8 cellular contexts compared by ENCODE assay signal in genomic region chrX:72572248-72573157, GRCh38. TPM values are rescaled to one million over a fixed set of nuclear protein-coding genes. Genes with fewer than 3 reads are reported as not detected.
DNase-seq lines count a peak whose midpoint lies in the region; ATAC-seq and TF ChIP-seq lines count a peak whose summit lies in the region.

Gene HDAC8 (minus strand): TSS chrX:72572843. CDS start chrX:72572761, 82 bp downstream.

- BruUV-seq in PC-3 (replicated peaks; lab: Mats Ljungman, UMichigan), result no TSS peak

- peak; percentile 93 for ATAC-seq in GM21825 (IDR thresholded peaks at IDR 0.05; ENCODE audit: unreplicated experiment)
- ATAC-seq in PC-3, result peak; percentile 51
- peak; percentile 91 for ATAC-seq in naive thymus-derived CD4-positive, alpha-beta T cell

- H3K36me3 Mint-ChIP-seq in activated T-helper 1 cell treated with anti-CD3 and anti-CD28 coated beads, Interleukin-12 subunit alpha, Interleukin-12 subunit beta, Interleukin-2, Interleukin-4 antibody, amounts not matched to agents 30 ng/mL and 10 ng/mL and 1 ng/mL, durations not matched to agents 14 hours and 24 hours and 36 hours (ENCODE audit: low read depth), result peaks cover 6% of the 10 kb centered on the region
- peaks cover 0 to 8% (median 3%) of the 10 kb centered on the region in 5 donors for H3K36me3 Mint-ChIP-seq in naive thymus-derived CD4-positive, alpha-beta T cell

- H3K27me3 Mint-ChIP-seq in activated T-helper 1 cell treated with anti-CD3 and anti-CD28 coated beads, Interleukin-12 subunit alpha, Interleukin-12 subunit beta, Interleukin-2, Interleukin-4 antibody, amounts not matched to agents 30 ng/mL and 10 ng/mL and 1 ng/mL, durations not matched to agents 14 hours and 24 hours and 36 hours (ENCODE audit: insufficient read depth), result peaks cover 2% of the 10 kb centered on the region
- peaks cover 0 to 11% (median 0%) of the 10 kb centered on the region in 5 donors for H3K27me3 Mint-ChIP-seq in naive thymus-derived CD4-positive, alpha-beta T cell

- H3K79me2 ChIP-seq in PC-3 (ENCODE audit: low read length), result peaks cover 12% of the 10 kb centered on the region

- H3K4me1 ChIP-seq in PC-3 (ENCODE audit: insufficient read depth, low read length), result peaks cover 45% of the 10 kb centered on the region
- peaks cover 4 to 6% of the 10 kb centered on the region in 2 donors for H3K4me1 ChIP-seq in naive thymus-derived CD4-positive, alpha-beta T cell (ENCODE audit: control insufficient read depth in 2 of 2, insufficient read depth in 2 of 2, low read length in 2 of 2)

- peak within 1 kb of the TSS; percentile 86 for H2AFZ ChIP-seq in PC-3 (ENCODE audit: low read length)

- H3K4me2 ChIP-seq in PC-3 (ENCODE audit: low read length), result peak within 1 kb of the TSS; percentile 81

- peaks cover 6% of the 10 kb centered on the region; the same call in 1 of the 2 replicates for H3K36me3 ChIP-seq in PC-3 (ENCODE audit: low read depth, low read length)
- peaks cover 0 to 3% (median 0%) of the 10 kb centered on the region in 3 experiments for H3K36me3 ChIP-seq in naive thymus-derived CD4-positive, alpha-beta T cell (ENCODE audit: control insufficient read depth in 2 of 3, insufficient read depth in 3 of 3, low read length in 3 of 3)

- POLR2A ChIA-PET in PC-3 (lab: Charles Lee; ENCODE audit: unreplicated experiment), result no interaction called here
- POLR2A ChIA-PET in naive thymus-derived CD4-positive, alpha-beta T cell (lab: Charles Lee), result interaction anchor here (1.0 to 1.6 kb wide), 3 partner anchors 263 to 296 kb away, joined by 3 to 7 read pairs (median 3); partner anchors contain the start of gene RPS4X

- no peak for TF ChIP-seq CTCF in PC-3 (conservative IDR thresholded peaks at IDR 0.05; ENCODE audit: low read depth, low read length)

- peak within 1 kb of the TSS; percentile 95 for H3K27ac Mint-ChIP-seq in activated T-helper 1 cell treated with anti-CD3 and anti-CD28 coated beads, Interleukin-12 subunit alpha, Interleukin-12 subunit beta, Interleukin-2, Interleukin-4 antibody, amounts not matched to agents 30 ng/mL and 10 ng/mL and 1 ng/mL, durations not matched to agents 14 hours and 24 hours and 36 hours
- peak within 1 kb of the TSS; percentile 36 to 91 (median 87) for H3K27ac Mint-ChIP-seq in naive thymus-derived CD4-positive, alpha-beta T cell

- H3K4me1 Mint-ChIP-seq in activated T-helper 1 cell treated with anti-CD3 and anti-CD28 coated beads, Interleukin-12 subunit alpha, Interleukin-12 subunit beta, Interleukin-2, Interleukin-4 antibody, amounts not matched to agents 30 ng/mL and 10 ng/mL and 1 ng/mL, durations not matched to agents 14 hours and 24 hours and 36 hours (ENCODE audit: low read depth), result peaks cover 5% of the 10 kb centered on the region
- H3K4me1 Mint-ChIP-seq in naive thymus-derived CD4-positive, alpha-beta T cell, result peaks cover 0 to 10% (median 6%) of the 10 kb centered on the region in 7 donors

- no peaks in the 10 kb centered on the region for H3K9me2 ChIP-seq in PC-3 (replicated peaks; ENCODE audit: low read length)

- CTCF ChIA-PET in PC-3 (lab: Charles Lee), result interaction anchor here (0.6 to 0.7 kb wide), 2 partner anchors 116 to 295 kb away, joined by 4 to 6 read pairs; partner anchors contain the start of gene RPS4X
- CTCF ChIA-PET in naive thymus-derived CD4-positive, alpha-beta T cell (lab: Charles Lee), result no interaction called here

- DNase-seq in ELF-1 (ENCODE audit: low read depth, low spot score), result peak; percentile 90
- DNase-seq in KG1 (lab: John Stamatoyannopoulos, UW), result peak; percentile 71
- DNase-seq in PC-3, result peak; percentile 80
- peak; percentile 26 for DNase-seq in activated T-helper 1 cell treated with anti-CD3 and anti-CD28 coated beads, Interleukin-12 subunit alpha, Interleukin-12 subunit beta, Interleukin-2, Interleukin-4 antibody, amounts not matched to agents 30 ng/mL and 10 ng/mL and 1 ng/mL, durations not matched to agents 14 hours and 24 hours and 36 hours (ENCODE audit: low spot score)
- DNase-seq in fibroblast of peridontal ligament (ENCODE audit: extremely low read depth), result peak; percentile 89
- DNase-seq in naive thymus-derived CD4-positive, alpha-beta T cell, result peak; percentile 7 to 49 (median 29)

- H3K9me3 Mint-ChIP-seq in activated T-helper 1 cell treated with anti-CD3 and anti-CD28 coated beads, Interleukin-12 subunit alpha, Interleukin-12 subunit beta, Interleukin-2, Interleukin-4 antibody, amounts not matched to agents 30 ng/mL and 10 ng/mL and 1 ng/mL, durations not matched to agents 14 hours and 24 hours and 36 hours, result no peaks in the 10 kb centered on the region
- no peaks in the 10 kb centered on the region for H3K9me3 Mint-ChIP-seq in naive thymus-derived CD4-positive, alpha-beta T cell

- H3K27me3 ChIP-seq in PC-3 (ENCODE audit: low read length), result no peaks in the 10 kb centered on the region
- H3K27me3 ChIP-seq in naive thymus-derived CD4-positive, alpha-beta T cell (ENCODE audit: control insufficient read depth in 2 of 2, insufficient read depth in 2 of 2, low read length in 2 of 2), result no peaks in the 10 kb centered on the region

- H3K27ac ChIP-seq in PC-3 (ENCODE audit: low read length) (peak within 1 kb of the TSS; percentile 21), temporal lobe (ENCODE audit: low read depth, low read length) (no peak within 1 kb of the TSS)
- peak within 1 kb of the TSS; percentile 71 for H3K27ac ChIP-seq in naive thymus-derived CD4-positive, alpha-beta T cell (ENCODE audit: low read depth, low read length)

- intact Hi-C loops in PC-3 (cut with micrococcal nuclease), result loop anchor here (2.0 kb wide), 1 partner anchor 48 kb away; no protein-coding TSS in a partner anchor
- intact Hi-C loops in activated T-helper 1 cell treated with anti-CD3 and anti-CD28 coated beads, Interleukin-12 subunit alpha, Interleukin-12 subunit beta, Interleukin-2, Interleukin-4 antibody, amounts not matched to agents 30 ng/mL and 10 ng/mL and 1 ng/mL, durations not matched to agents 14 hours and 24 hours and 36 hours (cut with micrococcal nuclease), result loop anchor here (1.0 to 5.0 kb wide), 4 partner anchors 49 to 392 kb away; partner anchors contain the start of genes PHKA1 and PIN4
- intact Hi-C loops in naive thymus-derived CD4-positive, alpha-beta T cell (cut with micrococcal nuclease), result loop anchor here (1.0 to 5.0 kb wide), 8 partner anchors 50 to 1370 kb away; partner anchors contain the start of genes RPS4X (in 2 of the 2), ERCC6L (in 1 of the 2) and PIN4 (in 1 of the 2)

- H3K4me3 Mint-ChIP-seq in activated T-helper 1 cell treated with anti-CD3 and anti-CD28 coated beads, Interleukin-12 subunit alpha, Interleukin-12 subunit beta, Interleukin-2, Interleukin-4 antibody, amounts not matched to agents 30 ng/mL and 10 ng/mL and 1 ng/mL, durations not matched to agents 14 hours and 24 hours and 36 hours, result peak within 1 kb of the TSS; percentile 98
- peak within 1 kb of the TSS; percentile 91 to 98 (median 96) for H3K4me3 Mint-ChIP-seq in naive thymus-derived CD4-positive, alpha-beta T cell

- peak within 1 kb of the TSS; percentile 75 for H3K9ac ChIP-seq in PC-3 (ENCODE audit: low read length)

- peaks cover 13% of the 10 kb centered on the region for H3F3A ChIP-seq in PC-3 (ENCODE audit: low read length, unreplicated experiment)

- peaks cover 17% of the 10 kb centered on the region for H4K20me1 ChIP-seq in PC-3 (ENCODE audit: low read length)

- peak within 1 kb of the TSS; percentile 74 for H3K4me3 ChIP-seq in PC-3 (ENCODE audit: low read length)
- peak within 1 kb of the TSS; percentile 97 for H3K4me3 ChIP-seq in naive thymus-derived CD4-positive, alpha-beta T cell (ENCODE audit: low read length)

- H3K9me3 ChIP-seq in PC-3 (ENCODE audit: low read length), result no peaks in the 10 kb centered on the region
- H3K9me3 ChIP-seq in naive thymus-derived CD4-positive, alpha-beta T cell (ENCODE audit: control insufficient read depth in 2 of 3, low read length in 3 of 3), result no peaks in the 10 kb centered on the region

RNA-seq across cellular contexts. Expression of gene HDAC8, which starts in this region (rescaled TPM):
- total RNA-seq in PC-3 (2014; rRNA removed) (28.5 and 40.5 TPM in 2 replicates), temporal lobe (27.8 TPM)
- total RNA-seq in activated T-helper 1 cell treated with anti-CD3 and anti-CD28 coated beads, Interleukin-12 subunit alpha, Interleukin-12 subunit beta, Interleukin-2, Interleukin-4 antibody, amounts not matched to agents 30 ng/mL and 10 ng/mL and 1 ng/mL, durations not matched to agents 14 hours and 24 hours and 36 hours, result 29.6 and 30.6 TPM in 2 replicates
- total RNA-seq in naive thymus-derived CD4-positive, alpha-beta T cell, result 10 to 100 TPM; 13.1 to 30.6 (median 19.7) TPM
- 10 to 100 TPM; 11.9 to 14.8 TPM for polyA plus RNA-seq in naive thymus-derived CD4-positive, alpha-beta T cell

Comparison
In these comparisons a context has a peak if more than half of its experiments do, and no peak if none do; other contexts are left out.
1. DNase-seq: peak in every context shown above with its lines; median percentile 90 in ELF-1; 89 in fibroblast of peridontal ligament; 80 in PC-3; 71 in KG1; 29 in naive thymus-derived CD4-positive, alpha-beta T cell; 26 in activated T-helper 1 cell treated with anti-CD3 and anti-CD28 coated beads, Interleukin-12 subunit alpha, Interleukin-12 subunit beta, Interleukin-2, Interleukin-4 antibody, amounts not matched to agents 30 ng/mL and 10 ng/mL and 1 ng/mL, durations not matched to agents 14 hours and 24 hours and 36 hours.